ENCODE assay signal across 11 cellular contexts in genomic region chr5:168123853-168124528, GRCh38.
DNase-seq lines count a peak whose midpoint lies in the region; ATAC-seq and TF ChIP-seq lines count a peak whose summit lies in the region.
"Had no signal": no experiment of that assay in that cellular context is flagged by ENCODE, and none has a peak within 500 bp of the region (broad histone marks: within the 10 kb centered on the region; RNA-seq: fewer than 3 reads in every experiment).

No MANE protein-coding gene starts in this region.

- H3K4me1 Mint-ChIP-seq in osteocyte (ENCODE audit: unreplicated experiment), result peaks cover 6% of the 10 kb centered on the region
- no peaks in the 10 kb centered on the region for H3K4me1 Mint-ChIP-seq in Calu3 (ENCODE audit: low read depth, unreplicated experiment)

- H3K4me3 Mint-ChIP-seq in osteocyte (ENCODE audit: unreplicated experiment) (no peak overlapping the region), Calu3 (ENCODE audit: low read depth, unreplicated experiment) (no peak overlapping the region)
- H3K4me3 Mint-ChIP-seq: stimulated activated naive CD8-positive, alpha-beta T cell treated with anti-CD3 and anti-CD28 coated beads, Interleukin-15, Interleukin-2, amounts not matched to agents 100 ng/mL and 50 ng/mL, for 24 hours had no signal

- CTCF ChIA-PET in Calu3 (lab: Charles Lee), result interaction anchor here (0.6 kb wide), 1 partner anchor 13 kb away, joined by 3 read pairs; no protein-coding TSS in a partner anchor

- H3K9me3 Mint-ChIP-seq in osteocyte (ENCODE audit: unreplicated experiment) (no peaks in the 10 kb centered on the region), Calu3 (ENCODE audit: low read depth, unreplicated experiment) (no peaks in the 10 kb centered on the region)
- H3K9me3 Mint-ChIP-seq: stimulated activated naive CD8-positive, alpha-beta T cell treated with anti-CD3 and anti-CD28 coated beads, Interleukin-15, Interleukin-2, amounts not matched to agents 100 ng/mL and 50 ng/mL, for 24 hours had no signal

- intact Hi-C loops in Calu3 (cut with micrococcal nuclease; ENCODE audit: unreplicated experiment), result no loop called here

- H3K27ac Mint-ChIP-seq in osteocyte (ENCODE audit: unreplicated experiment) (no peak overlapping the region), Calu3 (ENCODE audit: unreplicated experiment) (no peak overlapping the region)
- H3K27ac Mint-ChIP-seq: stimulated activated naive CD8-positive, alpha-beta T cell treated with anti-CD3 and anti-CD28 coated beads, Interleukin-15, Interleukin-2, amounts not matched to agents 100 ng/mL and 50 ng/mL, for 24 hours had no signal

- ATAC-seq in GM18517 (IDR thresholded peaks at IDR 0.05; ENCODE audit: unreplicated experiment) (peak; percentile 92), GM19467 (IDR thresholded peaks at IDR 0.05; ENCODE audit: unreplicated experiment) (peak; percentile 70), HG03060 (IDR thresholded peaks at IDR 0.05; ENCODE audit: low read depth, unreplicated experiment) (peak; percentile 95)
- ATAC-seq: HCT116 had no signal

- BruUV-seq in Calu3 (replicated peaks; lab: Mats Ljungman, UMichigan), result no TSS peak

- H3K36me3 Mint-ChIP-seq in osteocyte (ENCODE audit: unreplicated experiment) (no peaks in the 10 kb centered on the region), Calu3 (ENCODE audit: insufficient read depth, unreplicated experiment) (no peaks in the 10 kb centered on the region)

- DNase-seq in RPMI7951 (ENCODE audit: low read depth) (peak; percentile 25), osteocyte (ENCODE audit: extremely low spot score, unreplicated experiment) (no peak), Calu3 (no peak), ureter (ENCODE audit: low spot score) (no peak)
- DNase-seq in activated CD4-positive, alpha-beta T cell treated with anti-CD3 and anti-CD28 coated beads, Interleukin-2, amount 50 U/mL, for 48 hours, result no peak
- DNase-seq: DMS 273 treated with DMSO at 0.1 percent for 48 hours had no signal

- H3K27me3 Mint-ChIP-seq in osteocyte (ENCODE audit: unreplicated experiment) (no peaks in the 10 kb centered on the region), Calu3 (ENCODE audit: unreplicated experiment) (peaks cover 81% of the 10 kb centered on the region)
- H3K27me3 Mint-ChIP-seq: stimulated activated naive CD8-positive, alpha-beta T cell treated with anti-CD3 and anti-CD28 coated beads, Interleukin-15, Interleukin-2, amounts not matched to agents 100 ng/mL and 50 ng/mL, for 24 hours had no signal

- TF ChIP-seq CTCF in osteocyte (IDR thresholded peaks at IDR 0.05) (no peak), Calu3 (IDR thresholded peaks at IDR 0.05; ENCODE audit: unreplicated experiment) (no peak)
